9 cellular contexts compared by ENCODE assay signal in the genomic region with DNA sequence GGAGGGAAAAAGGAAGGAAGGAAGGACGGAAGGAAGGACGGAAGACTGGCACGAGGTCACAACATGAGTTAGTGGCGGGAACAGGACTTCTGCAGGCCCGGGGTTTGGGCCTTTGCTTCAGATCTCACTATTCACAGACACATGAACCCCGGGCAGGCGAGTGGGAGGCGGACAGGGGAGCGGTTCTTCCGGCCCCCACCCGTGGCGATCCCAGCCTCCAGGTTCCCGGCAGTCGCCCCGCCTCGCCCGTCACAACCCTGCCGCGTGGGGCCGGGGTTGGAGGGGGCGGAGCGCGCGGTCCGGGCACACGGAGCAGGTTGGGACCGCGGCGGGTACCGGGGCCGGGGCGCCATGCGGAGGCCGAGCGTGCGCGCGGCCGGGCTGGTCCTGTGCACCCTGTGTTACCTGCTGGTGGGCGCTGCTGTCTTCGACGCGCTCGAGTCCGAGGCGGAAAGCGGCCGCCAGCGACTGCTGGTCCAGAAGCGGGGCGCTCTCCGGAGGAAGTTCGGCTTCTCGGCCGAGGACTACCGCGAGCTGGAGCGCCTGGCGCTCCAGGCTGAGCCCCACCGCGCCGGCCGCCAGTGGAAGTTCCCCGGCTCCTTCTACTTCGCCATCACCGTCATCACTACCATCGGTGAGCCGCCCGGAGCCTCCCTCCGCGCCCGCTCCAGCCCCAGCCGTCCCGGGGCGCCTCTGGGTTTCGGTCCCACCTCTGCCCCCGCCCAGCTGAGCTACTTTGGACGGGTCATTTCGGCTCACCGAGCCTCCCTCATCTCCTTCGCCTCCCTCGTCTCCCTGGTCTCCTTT. TPM values are rescaled to one million over a fixed set of nuclear protein-coding genes. Genes with fewer than 3 reads are reported as not detected.
DNase-seq lines count a peak whose midpoint lies in the region; ATAC-seq lines count a peak whose summit lies in the region.
"Had no signal": no experiment of that assay in that cellular context is flagged by ENCODE, and none has a peak within 500 bp of the region (broad histone marks: within the 10 kb centered on the region; RNA-seq: fewer than 3 reads in every experiment).

TSS of gene KCNK15 (plus strand) at position 306 of the 807 bp plus-strand sequence. CDS start at position 352, 46 bp downstream.

- WGBS in ectodermal cell, 2 experiments, result 3 to 4% methylated on average over 82 of the region's 82 CpGs

- DNase-seq in H7 (peak; percentile 80), NCI-H774 (lab: John Stamatoyannopoulos, UW) (no peak)
- DNase-seq in activated CD4-positive, alpha-beta T cell treated with anti-CD3 and anti-CD28 coated beads for 4 hours, result peak; percentile 36 to 70

- H3K9me3 ChIP-seq in ectodermal cell (ENCODE audit: control insufficient read depth, low read length) (no peaks in the 10 kb centered on the region), mucosa of stomach (ENCODE audit: control insufficient read depth, low read length) (no peaks in the 10 kb centered on the region), stomach smooth muscle (ENCODE audit: control insufficient read depth in 2 of 2, low read length in 2 of 2) (no peaks in the 10 kb centered on the region)

- H3K27me3 ChIP-seq in H7 (ENCODE audit: control insufficient read depth, insufficient read depth, low read length) (peaks cover 28% of the 10 kb centered on the region), ectodermal cell (ENCODE audit: control insufficient read depth, insufficient read depth, low read length, poor library complexity, severe bottlenecking) (peaks cover 60% of the 10 kb centered on the region), mucosa of stomach (ENCODE audit: control insufficient read depth, insufficient read depth, low read length) (peaks cover 9% of the 10 kb centered on the region), stomach smooth muscle (ENCODE audit: control insufficient read depth in 1 of 2, insufficient read depth in 2 of 2, low read length in 2 of 2) (peaks cover 28 to 46% of the 10 kb centered on the region in 2 donors)

- peaks cover 6% of the 10 kb centered on the region for H3K4me1 ChIP-seq in ectodermal cell (ENCODE audit: control insufficient read depth, insufficient read depth, low read length)
- peaks cover 22% of the 10 kb centered on the region for H3K4me1 ChIP-seq in mucosa of stomach (ENCODE audit: control insufficient read depth, insufficient read depth, low read length)
- peaks cover 8% of the 10 kb centered on the region for H3K4me1 ChIP-seq in stomach smooth muscle (ENCODE audit: control insufficient read depth, insufficient read depth, low read length)

- ATAC-seq in HG02884 (IDR thresholded peaks at IDR 0.05; ENCODE audit: unreplicated experiment), result no peak
- ATAC-seq in GM18870 (IDR thresholded peaks at IDR 0.05; ENCODE audit: unreplicated experiment), result no peak

- H3K36me3 ChIP-seq in H7 (replicated peaks; ENCODE audit: control insufficient read depth, insufficient read depth, low read length), result no peaks in the 10 kb centered on the region
- H3K36me3 ChIP-seq in ectodermal cell (ENCODE audit: control insufficient read depth, insufficient read depth, low read length), result no peaks in the 10 kb centered on the region
- H3K36me3 ChIP-seq in mucosa of stomach (ENCODE audit: control insufficient read depth, insufficient read depth, low read length), result no peaks in the 10 kb centered on the region
- H3K36me3 ChIP-seq in stomach smooth muscle (ENCODE audit: control insufficient read depth in 2 of 2, insufficient read depth in 2 of 2, low read length in 2 of 2), result no peaks in the 10 kb centered on the region

- H3K27ac ChIP-seq in ectodermal cell (ENCODE audit: insufficient read depth, low read depth, low read length, poor library complexity, severe bottlenecking), result no peak within 1 kb of the TSS
- no peak within 1 kb of the TSS for H3K27ac ChIP-seq in stomach smooth muscle (ENCODE audit: low read length)

- H3K4me3 ChIP-seq in H7 (ENCODE audit: insufficient read depth, low read depth, low read length) (peak within 1 kb of the TSS; percentile 58), ectodermal cell (ENCODE audit: insufficient read depth, low read depth, low read length) (peak within 1 kb of the TSS; percentile 46), mucosa of stomach (ENCODE audit: low read length) (peak within 1 kb of the TSS; percentile 40), stomach smooth muscle (ENCODE audit: low read length in 2 of 2) (peak within 1 kb of the TSS; percentile 0 to 73)

- H3K9ac ChIP-seq in mucosa of stomach (ENCODE audit: low read length) (peak within 1 kb of the TSS; percentile 49), stomach smooth muscle (ENCODE audit: low read length in 2 of 2) (peak within 1 kb of the TSS in 1 of 2 donors; percentile 4)

RNA-seq across cellular contexts. Expression of gene KCNK15, which starts in this region (rescaled TPM):
- 0.14 TPM in 1 of 2 replicates, not detected in the other for total RNA-seq in H7 (2014; rRNA removed; shearing (Covaris generic))
- polyA plus RNA-seq in ectodermal cell (2013, experiment 1 of 4), result not detected
- polyA plus RNA-seq in ectodermal cell (2013, experiment 2 of 4), result not detected
- polyA plus RNA-seq in ectodermal cell (2013, experiment 3 of 4), result not detected
- 0.12 TPM for polyA plus RNA-seq in ectodermal cell (2013, experiment 4 of 4)
- total RNA-seq: RPMI7951 had no signal

Comparison
In these comparisons a context has a peak if more than half of its experiments do, and no peak if none do; other contexts are left out.
1. Peak in DNase-seq and H3K4me3 ChIP-seq in H7; RNA of the gene not detected or under 1 TPM.